10 cellular contexts compared by ENCODE assay signal in the genomic region with DNA sequence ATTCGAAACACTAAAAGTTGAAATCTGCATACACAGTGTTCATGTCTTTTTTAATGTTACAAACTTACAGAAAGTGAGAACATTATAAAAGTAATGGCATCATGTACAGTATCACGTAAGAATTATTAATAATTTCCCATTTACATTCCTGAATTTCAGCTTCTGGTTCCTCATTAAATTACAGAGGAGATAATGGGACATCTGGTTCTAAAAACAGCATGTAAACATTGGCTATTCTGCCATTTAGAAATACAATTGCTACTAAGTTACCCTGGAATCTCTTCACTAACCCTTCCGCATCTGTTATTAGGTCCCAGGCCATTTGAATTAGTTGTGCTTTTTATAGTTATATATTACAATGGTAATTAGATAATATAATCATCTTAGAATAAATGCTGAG.
"Had no signal": no experiment of that assay in that cellular context is flagged by ENCODE, and none has a peak within 500 bp of the region (broad histone marks: within the 10 kb centered on the region; RNA-seq: fewer than 3 reads in every experiment).

No MANE protein-coding gene starts in this region.

- FAIRE-seq: H1, H54, HTR-8/SVneo, K562 had no signal

- H3K4me2 ChIP-seq: GM23338 had no signal

- H3K9me3 Mint-ChIP-seq: GM23338, H9 had no signal

- DNase-seq: H9, HCEC 1CT, HFFc6, IMR-90, KG1 had no signal

- H3K27ac Mint-ChIP-seq: GM23338, HFFc6 had no signal

- H3K4me3 Mint-ChIP-seq: GM23338, H9, HFFc6 had no signal

- H3K4me3 ChIP-seq: GM23338, K562 had no signal

- H3K4me1 Mint-ChIP-seq: GM23338 had no signal

- ATAC-seq: GM23338, K562 had no signal
